Comparison of ENCODE assay signal across 9 cellular contexts in genomic region chr17:68461589-68461988, GRCh38. TPM values are rescaled to one million over a fixed set of nuclear protein-coding genes. Genes with fewer than 3 reads are reported as not detected.
DNase-seq lines count a peak whose midpoint lies in the region; ATAC-seq lines count a peak whose summit lies in the region.
"Had no signal": no experiment of that assay in that cellular context is flagged by ENCODE, and none has a peak within 500 bp of the region (broad histone marks: within the 10 kb centered on the region; RNA-seq: fewer than 3 reads in every experiment).

No MANE protein-coding gene starts in this region.

- H3K27ac ChIP-seq in CD4-positive, CD25-positive, alpha-beta regulatory T cell (ENCODE audit: insufficient read depth, low read length, poor library complexity, severe bottlenecking) = peak overlapping the region; percentile 43
- H3K27ac ChIP-seq: colonic mucosa had no signal

- H3K4me3 Mint-ChIP-seq in CD4-positive, CD25-positive, alpha-beta regulatory T cell = peak overlapping the region in 2 of 4 donors; percentile 43 to 78
- peak overlapping the region; percentile 57 for H3K4me3 Mint-ChIP-seq in activated CD4-positive, alpha-beta T cell treated with anti-CD3 and anti-CD28 coated beads, Interleukin-2, amount 10 ng/mL, durations not matched to agents 24 days and 14 days

- H3K4me3 ChIP-seq in CD4-positive, CD25-positive, alpha-beta regulatory T cell (ENCODE audit: low read depth, low read length) = no peak overlapping the region
- H3K4me3 ChIP-seq: colonic mucosa had no signal

- no peaks in the 10 kb centered on the region for H3K9me3 ChIP-seq in CD4-positive, CD25-positive, alpha-beta regulatory T cell (ENCODE audit: control insufficient read depth in 2 of 2, low read length in 2 of 2)
- H3K9me3 ChIP-seq: colonic mucosa had no signal

- H3K27ac Mint-ChIP-seq in CD4-positive, CD25-positive, alpha-beta regulatory T cell = peak overlapping the region; percentile 70 to 94 (median 90)
- peak overlapping the region; percentile 92 for H3K27ac Mint-ChIP-seq in activated CD4-positive, alpha-beta T cell treated with anti-CD3 and anti-CD28 coated beads, Interleukin-2, amount 10 ng/mL, durations not matched to agents 24 days and 14 days

- no peaks in the 10 kb centered on the region for H3K36me3 Mint-ChIP-seq in CD4-positive, CD25-positive, alpha-beta regulatory T cell
- H3K36me3 Mint-ChIP-seq in activated CD4-positive, alpha-beta T cell treated with anti-CD3 and anti-CD28 coated beads, Interleukin-2, amount 10 ng/mL, durations not matched to agents 24 days and 14 days (ENCODE audit: low read depth) = no peaks in the 10 kb centered on the region

- no peaks in the 10 kb centered on the region for H3K27me3 ChIP-seq in CD4-positive, CD25-positive, alpha-beta regulatory T cell (ENCODE audit: control insufficient read depth, insufficient read depth, low read length)
- H3K27me3 ChIP-seq: colonic mucosa had no signal

- no peak for ATAC-seq in CD4-positive, CD25-positive, alpha-beta regulatory T cell (ENCODE audit: low read depth in 2 of 2)
- peak; percentile 15 for ATAC-seq in GM19395 (IDR thresholded peaks at IDR 0.05; ENCODE audit: unreplicated experiment)
- no peak for ATAC-seq in left cardiac atrium
- ATAC-seq in HG03039 (IDR thresholded peaks at IDR 0.05; ENCODE audit: unreplicated experiment) = no peak
- ATAC-seq in GM21515 (IDR thresholded peaks at IDR 0.05; ENCODE audit: unreplicated experiment) = no peak

- peak in 1 of 3 donors; percentile 75 for DNase-seq in CD4-positive, CD25-positive, alpha-beta regulatory T cell
- peak; percentile 85 for DNase-seq in activated CD4-positive, alpha-beta T cell treated with anti-CD3 and anti-CD28 coated beads, Interleukin-2, amount 10 ng/mL, durations not matched to agents 24 days and 14 days
- DNase-seq in left cardiac atrium (peak; percentile 58), dedifferentiated amniotic fluid mesenchymal stem cell (ENCODE audit: extremely low spot score) (no peak), activated gamma-delta T cell (lab: John Stamatoyannopoulos, UW) (no peak)
- DNase-seq: colonic mucosa had no signal

- H3K4me1 Mint-ChIP-seq in CD4-positive, CD25-positive, alpha-beta regulatory T cell = peaks cover 25 to 56% (median 41%) of the 10 kb centered on the region in 4 donors
- H3K4me1 Mint-ChIP-seq in activated CD4-positive, alpha-beta T cell treated with anti-CD3 and anti-CD28 coated beads, Interleukin-2, amount 10 ng/mL, durations not matched to agents 24 days and 14 days = peaks cover 52% of the 10 kb centered on the region

- H3K36me3 ChIP-seq in CD4-positive, CD25-positive, alpha-beta regulatory T cell (ENCODE audit: control insufficient read depth, insufficient read depth, low read length) = no peaks in the 10 kb centered on the region
- H3K36me3 ChIP-seq: colonic mucosa had no signal

- H3K9me3 Mint-ChIP-seq in CD4-positive, CD25-positive, alpha-beta regulatory T cell = no peaks in the 10 kb centered on the region
- H3K9me3 Mint-ChIP-seq in activated CD4-positive, alpha-beta T cell treated with anti-CD3 and anti-CD28 coated beads, Interleukin-2, amount 10 ng/mL, durations not matched to agents 24 days and 14 days = no peaks in the 10 kb centered on the region

- H3K4me1 ChIP-seq in CD4-positive, CD25-positive, alpha-beta regulatory T cell (ENCODE audit: control insufficient read depth, insufficient read depth, low read length, poor library complexity, severe bottlenecking) = peaks cover 59% of the 10 kb centered on the region
- H3K4me1 ChIP-seq: colonic mucosa had no signal

- H3K27me3 Mint-ChIP-seq in CD4-positive, CD25-positive, alpha-beta regulatory T cell = peaks cover 6% of the 10 kb centered on the region
- no peaks in the 10 kb centered on the region for H3K27me3 Mint-ChIP-seq in activated CD4-positive, alpha-beta T cell treated with anti-CD3 and anti-CD28 coated beads, Interleukin-2, amount 10 ng/mL, durations not matched to agents 24 days and 14 days

- intact Hi-C loops in activated CD4-positive, alpha-beta T cell treated with anti-CD3 and anti-CD28 coated beads, Interleukin-2, amount 10 ng/mL, durations not matched to agents 24 days and 14 days (cut with micrococcal nuclease) = loop anchor here (2.0 to 10.0 kb wide), 6 partner anchors 45 to 637 kb away; partner anchors contain the start of gene BPTF
- intact Hi-C loops in left cardiac atrium (cut with DNase I) = loop anchor here in 1 of 2 donors (10.0 kb wide), 2 partner anchors 287 to 497 kb away; no protein-coding TSS in a partner anchor

RNA-seq across cellular contexts. Expression of gene WIPI1, which starts 4.3 kb away (rescaled TPM):
- 5.1 TPM for total RNA-seq in CD4-positive, CD25-positive, alpha-beta regulatory T cell
- polyA plus RNA-seq in CD4-positive, CD25-positive, alpha-beta regulatory T cell = 1 to 10 TPM; 2.5 to 5.9 (median 5.2) TPM
- total RNA-seq in activated CD4-positive, alpha-beta T cell treated with anti-CD3 and anti-CD28 coated beads, Interleukin-2, amount 10 ng/mL, durations not matched to agents 24 days and 14 days = 9.1 and 9.5 TPM in 2 replicates
- total RNA-seq in left cardiac atrium = 10 to 100 TPM; 35.8 to 74.3 TPM

RNA-seq across cellular contexts. Expression of gene PRKAR1A, which starts 50.6 kb away (rescaled TPM):
- 135 TPM for total RNA-seq in CD4-positive, CD25-positive, alpha-beta regulatory T cell
- 100 to 1,000 TPM; 169 to 220 (median 194) TPM for polyA plus RNA-seq in CD4-positive, CD25-positive, alpha-beta regulatory T cell
- total RNA-seq in activated CD4-positive, alpha-beta T cell treated with anti-CD3 and anti-CD28 coated beads, Interleukin-2, amount 10 ng/mL, durations not matched to agents 24 days and 14 days = 194 and 207 TPM in 2 replicates
- 100 to 1,000 TPM; 483 to 653 TPM for total RNA-seq in left cardiac atrium

Comparison
In these comparisons a context has a peak if more than half of its experiments do, and no peak if none do; other contexts are left out.
1. DNase-seq: peak in activated CD4-positive, alpha-beta T cell treated with anti-CD3 and anti-CD28 coated beads, Interleukin-2, amount 10 ng/mL, durations not matched to agents 24 days and 14 days (single experiment) and left cardiac atrium (single experiment); none in dedifferentiated amniotic fluid mesenchymal stem cell (single experiment) and activated gamma-delta T cell (single experiment).